Comparison of ENCODE assay signal across 19 cellular contexts in genomic region chr5:179211076-179211475, GRCh38.
DNase-seq lines count a peak whose midpoint lies in the region; ATAC-seq and TF ChIP-seq lines count a peak whose summit lies in the region.
"Had no signal": no experiment of that assay in that cellular context is flagged by ENCODE, and none has a peak within 500 bp of the region (broad histone marks: within the 10 kb centered on the region; RNA-seq: fewer than 3 reads in every experiment).

No MANE protein-coding gene starts in this region.

- no peak overlapping the region for H3K4me3 Mint-ChIP-seq in glutamatergic neuron (ENCODE audit: unreplicated experiment)
- H3K4me3 Mint-ChIP-seq: CD4-positive, alpha-beta memory T cell; T-cell had no signal

- peaks cover 6% of the 10 kb centered on the region for H3K36me3 Mint-ChIP-seq in glutamatergic neuron (ENCODE audit: unreplicated experiment)
- H3K36me3 Mint-ChIP-seq: CD4-positive, alpha-beta memory T cell; T-cell had no signal

- in situ Hi-C loops in GM23248 (cut with MboI), result no loop called here

- H3K4me2 ChIP-seq in GM23248 (ENCODE audit: unreplicated experiment), result no peak overlapping the region
- H3K4me2 ChIP-seq in Karpas-422 (ENCODE audit: low read depth, low read length, poor library complexity, severe bottlenecking), result no peak overlapping the region

- H2AFZ ChIP-seq in GM23248 (no peak overlapping the region), Karpas-422 (ENCODE audit: low read length) (no peak overlapping the region)

- H3K27me3 ChIP-seq in GM23248 (replicated peaks; ENCODE audit: insufficient read depth), result no peaks in the 10 kb centered on the region
- no peaks in the 10 kb centered on the region for H3K27me3 ChIP-seq in RWPE2 (ENCODE audit: insufficient read depth, poor library complexity, severe bottlenecking)
- H3K27me3 ChIP-seq in Karpas-422 (ENCODE audit: low read length), result no peaks in the 10 kb centered on the region

- peak; percentile 31; the same call in 1 of the 3 replicates for ATAC-seq in RWPE2 (ENCODE audit: low read depth)
- ATAC-seq in HG03469 (IDR thresholded peaks at IDR 0.05; ENCODE audit: unreplicated experiment), result no peak
- ATAC-seq: HCT116, SK-N-SH treated with all-trans-retinoic acid at 6 μM for 48 hours, T-cell had no signal

- H4K20me1 ChIP-seq in GM23248 (ENCODE audit: insufficient read depth), result no peaks in the 10 kb centered on the region; the same call in 1 of the 2 replicates
- H4K20me1 ChIP-seq in Karpas-422 (ENCODE audit: insufficient read depth, low read depth, low read length), result no peaks in the 10 kb centered on the region

- H3K4me1 Mint-ChIP-seq in glutamatergic neuron (ENCODE audit: low read depth, unreplicated experiment), result peaks cover 23% of the 10 kb centered on the region
- H3K4me1 Mint-ChIP-seq: CD4-positive, alpha-beta memory T cell; T-cell had no signal

- DNase-seq in AG08396 (ENCODE audit: low spot score) (peak; percentile 39), GM23248 (peak; percentile 68), RWPE2 (ENCODE audit: low spot score) (no peak), glutamatergic neuron (peak; percentile 23), NCI-H446 (lab: John Stamatoyannopoulos, UW) (no peak), Karpas-422 (no peak)
- no peak for DNase-seq in stimulated activated CD4-positive, alpha-beta T cell treated with anti-CD3 and anti-CD28 coated beads, Interleukin-12 subunit alpha, Interleukin-12 subunit beta, amount 100 ng/mL, for 4 hours
- DNase-seq: Calu3; CD4-positive, alpha-beta memory T cell; DMS53; NCI-H1105; NCI-H1694; NCI-H510A; NCI-H748 treated with DMSO at 0.1 percent for 48 hours; SIG-M5; T-cell had no signal

- H3K9me2 ChIP-seq in GM23248 (ENCODE audit: insufficient read depth) (no peaks in the 10 kb centered on the region), Karpas-422 (replicated peaks; ENCODE audit: insufficient read depth, low read length) (no peaks in the 10 kb centered on the region)

- H3K27me3 Mint-ChIP-seq in glutamatergic neuron (ENCODE audit: unreplicated experiment), result peaks cover 15% of the 10 kb centered on the region

- peaks cover 19% of the 10 kb centered on the region; the same call in 1 of the 2 replicates for H3F3A ChIP-seq in GM23248 (ENCODE audit: insufficient read depth)

- H3K79me2 ChIP-seq in GM23248 (ENCODE audit: insufficient read depth) (peaks cover 83% of the 10 kb centered on the region), Karpas-422 (ENCODE audit: low read length) (no peaks in the 10 kb centered on the region)

- H3K4me3 ChIP-seq in GM23248 (no peak overlapping the region), RWPE2 (ENCODE audit: severe bottlenecking) (no peak overlapping the region), Karpas-422 (ENCODE audit: low read length) (no peak overlapping the region)

- H3K4me1 ChIP-seq in GM23248 (ENCODE audit: insufficient read depth) (peaks cover 17% of the 10 kb centered on the region), RWPE2 (ENCODE audit: insufficient read depth, poor library complexity, severe bottlenecking) (no peaks in the 10 kb centered on the region), Karpas-422 (ENCODE audit: low read length) (no peaks in the 10 kb centered on the region)

- H3K9ac ChIP-seq in GM23248, result no peak overlapping the region
- no peak overlapping the region for H3K9ac ChIP-seq in Karpas-422 (ENCODE audit: low read length)

- 68 to 100% methylated on average over 1 to 3 of the region's 3 CpGs for WGBS in GM23248 (ENCODE audit: low coverage in 1 of 2, low lambda C conversion rate in 2 of 2, missing lambda C conversion rate in 2 of 2), 2 experiments

- no peaks in the 10 kb centered on the region for H3K36me3 ChIP-seq in GM23248 (ENCODE audit: low read depth)
- no peaks in the 10 kb centered on the region for H3K36me3 ChIP-seq in RWPE2 (ENCODE audit: low read depth)
- H3K36me3 ChIP-seq in Karpas-422 (ENCODE audit: insufficient read depth, low read length), result no peaks in the 10 kb centered on the region

- peaks cover 5% of the 10 kb centered on the region for H3K9me3 Mint-ChIP-seq in glutamatergic neuron (ENCODE audit: unreplicated experiment)
- H3K9me3 Mint-ChIP-seq: T-cell had no signal

- no peak overlapping the region for H3K27ac ChIP-seq in GM23248
- no peak overlapping the region for H3K27ac ChIP-seq in RWPE2 (ENCODE audit: poor library complexity, severe bottlenecking)
- H3K27ac ChIP-seq in Karpas-422 (ENCODE audit: low read length), result no peak overlapping the region

- no peak overlapping the region for H3K27ac Mint-ChIP-seq in glutamatergic neuron (ENCODE audit: unreplicated experiment)
- H3K27ac Mint-ChIP-seq: CD4-positive, alpha-beta memory T cell; T-cell had no signal

- H3K9me3 ChIP-seq in GM23248 (ENCODE audit: low read depth) (no peaks in the 10 kb centered on the region), RWPE2 (ENCODE audit: severe bottlenecking) (peaks cover 12% of the 10 kb centered on the region), Karpas-422 (ENCODE audit: low read length) (no peaks in the 10 kb centered on the region)

- TF ChIP-seq CTCF in RWPE2 (IDR thresholded peaks at IDR 0.05; ENCODE audit: poor library complexity, severe bottlenecking) (no peak), glutamatergic neuron (IDR thresholded peaks at IDR 0.05; ENCODE audit: partially characterized antibody, unreplicated experiment) (no peak)

Comparison
In these comparisons a context has a peak if more than half of its experiments do, and no peak if none do; other contexts are left out.
1. DNase-seq: peak in AG08396 (single experiment), GM23248 (single experiment) and glutamatergic neuron (single experiment); none in RWPE2 (single experiment), stimulated activated CD4-positive, alpha-beta T cell treated with anti-CD3 and anti-CD28 coated beads, Interleukin-12 subunit alpha, Interleukin-12 subunit beta, amount 100 ng/mL, for 4 hours (single experiment), NCI-H446 (0 of 2) and Karpas-422 (single experiment).